ENCODE assay signal across 18 cellular contexts in the genomic region with DNA sequence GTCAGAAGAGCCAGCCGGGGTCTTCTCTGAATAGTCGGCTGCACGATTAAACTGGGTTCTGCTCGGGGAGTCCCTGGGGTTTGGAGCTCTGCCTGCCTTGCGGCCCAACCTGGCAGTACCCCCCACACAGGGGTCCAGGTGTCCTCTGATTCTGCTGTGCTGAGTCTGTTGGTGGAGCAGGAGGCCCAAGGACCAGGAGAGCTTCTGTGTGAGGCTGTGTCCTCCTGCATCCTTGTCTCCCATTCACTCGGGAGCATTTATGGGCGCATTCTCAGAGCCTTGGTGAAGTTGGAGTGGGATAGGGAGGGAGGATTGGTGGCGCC. TPM values are rescaled to one million over a fixed set of nuclear protein-coding genes. Genes with fewer than 3 reads are reported as not detected.
A peak's percentile ranks its signal among the peaks of the same experiment; 100 is the strongest.
DNase-seq lines count a peak whose midpoint lies in the region; ATAC-seq and TF ChIP-seq lines count a peak whose summit lies in the region.
"Had no signal": no experiment of that assay in that cellular context is flagged by ENCODE, and none has a peak within 500 bp of the region (broad histone marks: within the 10 kb centered on the region; RNA-seq: fewer than 3 reads in every experiment).

No MANE protein-coding gene starts in this region.

- H3K9me3 ChIP-seq in thyroid gland, result no peaks in the 10 kb centered on the region
- H3K9me3 ChIP-seq: adrenal gland, HAP-1, heart right ventricle, suprapubic skin had no signal

- DNase-seq in GM06990 (ENCODE audit: extremely low read depth, insufficient read length) (peak; percentile 54), immature natural killer cell (no peak), thyroid gland (no peak), MCF 10A (ENCODE audit: unreplicated experiment) (no peak)
- DNase-seq in Jurkat, Clone E6-1 (ENCODE audit: low read depth, low spot score), result no peak
- no peak for DNase-seq in activated CD4-positive, CD25-positive, alpha-beta regulatory T cell treated with anti-CD3 and anti-CD28 coated beads, Interleukin-2, amount 50 U/mL, for 72 hours
- DNase-seq: Calu3; effector memory CD4-positive, alpha-beta T cell; NCI-H2081 treated with DMSO at 0.1 percent for 48 hours; stimulated activated CD4-positive, alpha-beta T cell treated with anti-CD3 and anti-CD28 coated beads, Interleukin-4, amount 100 ng/mL, for 4 hours had no signal

- peak overlapping the region in 5 of 6 donors; percentile 83 to 95 (median 85) for H3K27ac Mint-ChIP-seq in immature natural killer cell
- H3K27ac Mint-ChIP-seq in MCF 10A (ENCODE audit: low read depth, unreplicated experiment), result no peak overlapping the region

- H3K9me3 Mint-ChIP-seq in immature natural killer cell (peaks cover 0 to 2% (median 0%) of the 10 kb centered on the region in 6 donors), MCF 10A (ENCODE audit: unreplicated experiment) (no peaks in the 10 kb centered on the region)

- H3K4me1 Mint-ChIP-seq in immature natural killer cell (peaks cover 16 to 24% of the 10 kb centered on the region in 2 donors), MCF 10A (ENCODE audit: insufficient read depth, unreplicated experiment) (no peaks in the 10 kb centered on the region)

- H3K27me3 Mint-ChIP-seq in immature natural killer cell (ENCODE audit: low read depth in 3 of 3) (peaks cover 0 to 13% (median 10%) of the 10 kb centered on the region in 3 donors), MCF 10A (ENCODE audit: insufficient read depth, unreplicated experiment) (no peaks in the 10 kb centered on the region)

- H3K27me3 ChIP-seq in GM06990 (replicated peaks; ENCODE audit: control insufficient read depth, insufficient read depth, low read length) (no peaks in the 10 kb centered on the region), thyroid gland (no peaks in the 10 kb centered on the region)
- H3K27me3 ChIP-seq: adrenal gland, heart right ventricle, suprapubic skin had no signal

- TF ChIP-seq CTCF in GM06990 (IDR thresholded peaks at IDR 0.05; ENCODE audit: insufficient read depth, low read length, poor library complexity, severe bottlenecking), result no peak
- TF ChIP-seq CTCF in thyroid gland (IDR thresholded peaks at IDR 0.05), result no peak
- no peak for TF ChIP-seq CTCF in MCF 10A (IDR thresholded peaks at IDR 0.05; ENCODE audit: unreplicated experiment)

- H3K27ac ChIP-seq in thyroid gland, result no peak overlapping the region
- H3K27ac ChIP-seq: adrenal gland, parathyroid adenoma, suprapubic skin had no signal

- WGBS in thyroid gland, 2 donors, result 86 to 87% methylated on average over 4 to 8 of the region's 8 CpGs

- H3K36me3 ChIP-seq in GM06990 (ENCODE audit: control insufficient read depth, insufficient read depth, low read length) (no peaks in the 10 kb centered on the region), thyroid gland (no peaks in the 10 kb centered on the region)
- H3K36me3 ChIP-seq: adrenal gland, HAP-1, heart right ventricle, suprapubic skin had no signal

- H3K4me3 Mint-ChIP-seq in immature natural killer cell (peak overlapping the region in 4 of 5 donors; percentile 53 to 85 (median 72)), MCF 10A (ENCODE audit: unreplicated experiment) (no peak overlapping the region)

- no peak for TF ChIP-seq POLR2A in thyroid gland (IDR thresholded peaks at IDR 0.05)

- POLR2A ChIA-PET in MCF 10A (lab: Yijun Ruan, JAX), result no interaction called here

- no TSS peak for BruUV-seq in MCF 10A (replicated peaks; lab: Mats Ljungman, UMichigan)

- CTCF ChIA-PET in MCF 10A (lab: Yijun Ruan, JAX), result no interaction called here

- peaks cover 9 to 11% of the 10 kb centered on the region in 2 donors for H3K4me1 ChIP-seq in thyroid gland
- H3K4me1 ChIP-seq: HAP-1 had no signal

- H3K36me3 Mint-ChIP-seq in immature natural killer cell (no peaks in the 10 kb centered on the region), MCF 10A (ENCODE audit: insufficient read depth, unreplicated experiment) (no peaks in the 10 kb centered on the region)

- intact Hi-C loops in thyroid gland (cut with DNase I) (no loop called here), MCF 10A (cut with micrococcal nuclease) (no loop called here)

- peak; percentile 15 for ATAC-seq in GM21381 (IDR thresholded peaks at IDR 0.05; ENCODE audit: unreplicated experiment)
- ATAC-seq in HG02571 (IDR thresholded peaks at IDR 0.05; ENCODE audit: unreplicated experiment), result no peak
- ATAC-seq: heart right ventricle had no signal

- H3K4me3 ChIP-seq in GM06990 (replicated peaks; ENCODE audit: low read depth, low read length), result no peak overlapping the region
- H3K4me3 ChIP-seq in Jurkat, Clone E6-1 (ENCODE audit: low read length), result peak overlapping the region; percentile 46
- H3K4me3 ChIP-seq in thyroid gland (replicated peaks in 1 of 3), result no peak overlapping the region
- H3K4me3 ChIP-seq: adrenal gland, HAP-1, lung, suprapubic skin had no signal

RNA-seq across cellular contexts. Expression of gene INPP5A, which starts 14.2 kb away (rescaled TPM):
- polyA plus RNA-seq in Jurkat, Clone E6-1 (2012; ENCODE audit: insufficient read depth, insufficient read length), result 14.6 TPM
- polyA plus RNA-seq in immature natural killer cell, result 1 to 10 TPM in 1 of 3 donors, under 1 TPM in 2; 0.30 to 1.7 (median 0.48) TPM
- total RNA-seq in thyroid gland (10 to 100 TPM; 30.4 to 75.8 (median 41.1) TPM), MCF 10A (2022) (14.2 and 14.7 TPM in 2 replicates)
